ENCODE assay signal across 20 cellular contexts in the genomic region with DNA sequence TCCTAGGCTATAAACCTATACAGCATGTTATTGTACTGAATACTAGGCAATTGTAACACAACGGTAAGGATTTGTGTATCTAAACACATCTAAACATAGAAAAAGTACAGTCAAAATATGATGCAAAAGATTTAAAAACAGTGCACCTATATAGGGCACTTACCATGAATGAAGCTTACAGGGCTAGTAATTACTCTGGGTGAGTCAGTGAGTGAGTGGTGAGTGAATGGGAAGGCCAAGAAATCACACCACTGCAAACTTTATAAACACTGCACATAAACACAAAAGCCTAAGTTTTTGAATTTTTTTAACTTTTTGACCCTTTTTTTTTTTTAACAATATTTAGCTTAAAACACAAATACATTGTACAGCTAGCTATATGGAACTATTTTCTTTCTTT.
"Had no signal": no experiment of that assay in that cellular context is flagged by ENCODE, and none has a peak within 500 bp of the region (broad histone marks: within the 10 kb centered on the region; RNA-seq: fewer than 3 reads in every experiment).

No MANE protein-coding gene starts in this region.

- H3K4me1 ChIP-seq: prostate gland had no signal

- DNase-seq: activated CD4-positive, alpha-beta memory T cell treated with anti-CD3 and anti-CD28 coated beads, Interleukin-2, amount 10 ng/mL, durations not matched to agents 7 days and 5 days; activated CD4-positive, alpha-beta T cell treated with anti-CD3 and anti-CD28 coated beads, Interleukin-2, amount 10 ng/mL, durations not matched to agents 24 days and 14 days; activated effector memory CD4-positive, alpha-beta T cell treated with anti-CD3 and anti-CD28 coated beads, Interleukin-2, amount 50 U/mL, for 16 hours; activated T-cell treated with anti-CD3 and anti-CD28 coated beads, Interleukin-2, amount 50 U/mL, for 72 hours; brain microvascular endothelial cell; central memory CD4-positive, alpha-beta T cell; effector memory CD4-positive, alpha-beta T cell; immature natural killer cell; left ventricle myocardium superior; stimulated activated CD4-positive, alpha-beta T cell treated with anti-CD3 and anti-CD28 coated beads, Interleukin-1b, Interleukin-23, amount 100 ng/mL, for 48 hours; stimulated activated naive CD8-positive, alpha-beta T cell treated with anti-CD3 and anti-CD28 coated beads, Interleukin-15, amount 100 ng/mL, for 72 hours; tibial artery had no signal

- H3K36me3 ChIP-seq: ascending aorta, brain microvascular endothelial cell, prostate gland, right atrium auricular region, tibial artery had no signal

- H3K9me3 ChIP-seq: ascending aorta, prostate gland, right atrium auricular region, tibial artery had no signal

- H3K27me3 ChIP-seq: ascending aorta, brain microvascular endothelial cell, right atrium auricular region, tibial artery had no signal

- ATAC-seq: activated CD4-positive, CD25-positive, alpha-beta regulatory T cell treated with anti-CD3 and anti-CD28 coated beads, Interleukin-2, amount 50 U/mL, for 24 hours; activated naive CD4-positive, alpha-beta T cell treated with anti-CD3 and anti-CD28 coated beads, Interleukin-2, amount 50 U/mL, for 72 hours; activated T-cell treated with anti-CD3 and anti-CD28 coated beads, Interleukin-2, amount 50 U/mL, for 72 hours; esophagus mucosa; left ventricle myocardium superior; natural killer cell treated with Interleukin-12 subunit alpha and Interleukin-12 subunit beta and Interleukin-15 and Interleukin-18, amount 100 ng/mL, for 72 hours; stimulated activated naive CD8-positive, alpha-beta T cell treated with anti-CD3 and anti-CD28 coated beads, Interleukin-15, amount 100 ng/mL, for 72 hours had no signal

- H3K4me3 ChIP-seq: ascending aorta, prostate gland, right atrium auricular region, tibial artery had no signal

- H3K27ac ChIP-seq: ascending aorta, brain microvascular endothelial cell, prostate gland, right atrium auricular region, tibial artery, VCaP had no signal
